ENCODE assay signal across 22 cellular contexts in genomic region chr19:38516802-38517201, GRCh38.
DNase-seq lines count a peak whose midpoint lies in the region; ATAC-seq and TF ChIP-seq lines count a peak whose summit lies in the region.
"Had no signal": no experiment of that assay in that cellular context is flagged by ENCODE, and none has a peak within 500 bp of the region (broad histone marks: within the 10 kb centered on the region; RNA-seq: fewer than 3 reads in every experiment).

No MANE protein-coding gene starts in this region.

- peaks cover 15% of the 10 kb centered on the region for H3K27me3 Mint-ChIP-seq in activated naive CD4-positive, alpha-beta T cell treated with anti-CD3 and anti-CD28 coated beads, Interleukin-2, amount 10 ng/mL, durations not matched to agents 7 days and 5 days
- no peaks in the 10 kb centered on the region for H3K27me3 Mint-ChIP-seq in activated T-helper 2 cell treated with anti-CD3 and anti-CD28 coated beads, Interferon-gamma antibody, Interleukin-2, Interleukin-4, amounts not matched to agents 10 μg/mL and 5 μg/mL and 100 μg/mL, durations not matched to agents 14 hours and 24 hours and 36 hours (ENCODE audit: low read depth)
- peaks cover 2% of the 10 kb centered on the region for H3K27me3 Mint-ChIP-seq in stimulated activated memory B cell treated with anti-CD40 and anti-IgM and Interleukin-4, amounts not matched to agents 10 μg/mL and 1 μg/mL and 100 μg/mL, for 72 hours
- H3K27me3 Mint-ChIP-seq: CD4-positive, CD25-positive, alpha-beta regulatory T cell; CD8-positive, alpha-beta memory T cell had no signal

- H3K36me3 Mint-ChIP-seq in activated naive CD4-positive, alpha-beta T cell treated with anti-CD3 and anti-CD28 coated beads, Interleukin-2, amount 10 ng/mL, durations not matched to agents 7 days and 5 days = no peaks in the 10 kb centered on the region
- no peaks in the 10 kb centered on the region for H3K36me3 Mint-ChIP-seq in activated T-helper 2 cell treated with anti-CD3 and anti-CD28 coated beads, Interferon-gamma antibody, Interleukin-2, Interleukin-4, amounts not matched to agents 10 μg/mL and 5 μg/mL and 100 μg/mL, durations not matched to agents 14 hours and 24 hours and 36 hours (ENCODE audit: low read depth)
- H3K36me3 Mint-ChIP-seq in stimulated activated memory B cell treated with anti-CD40 and anti-IgM and Interleukin-4, amounts not matched to agents 10 μg/mL and 1 μg/mL and 100 μg/mL, for 72 hours = no peaks in the 10 kb centered on the region
- H3K36me3 Mint-ChIP-seq: CD4-positive, CD25-positive, alpha-beta regulatory T cell; CD8-positive, alpha-beta memory T cell had no signal

- no peaks in the 10 kb centered on the region for H3K36me3 ChIP-seq in gastroesophageal sphincter
- H3K36me3 ChIP-seq: BE2C had no signal

- no peak for TF ChIP-seq POLR2A in gastroesophageal sphincter (IDR thresholded peaks at IDR 0.05)

- no peak overlapping the region for H3K4me3 Mint-ChIP-seq in activated naive CD4-positive, alpha-beta T cell treated with anti-CD3 and anti-CD28 coated beads, Interleukin-2, amount 10 ng/mL, durations not matched to agents 7 days and 5 days
- no peak overlapping the region for H3K4me3 Mint-ChIP-seq in activated T-helper 2 cell treated with anti-CD3 and anti-CD28 coated beads, Interferon-gamma antibody, Interleukin-2, Interleukin-4, amounts not matched to agents 10 μg/mL and 5 μg/mL and 100 μg/mL, durations not matched to agents 14 hours and 24 hours and 36 hours (ENCODE audit: low read depth)
- H3K4me3 Mint-ChIP-seq in stimulated activated memory B cell treated with anti-CD40 and anti-IgM and Interleukin-4, amounts not matched to agents 10 μg/mL and 1 μg/mL and 100 μg/mL, for 72 hours = no peak overlapping the region
- H3K4me3 Mint-ChIP-seq: CD4-positive, CD25-positive, alpha-beta regulatory T cell; CD8-positive, alpha-beta memory T cell; GM23338; HFFc6 had no signal

- peaks cover 7% of the 10 kb centered on the region for H3K27me3 ChIP-seq in gastroesophageal sphincter
- H3K27me3 ChIP-seq: BE2C had no signal

- no peaks in the 10 kb centered on the region for H3K9me3 ChIP-seq in gastroesophageal sphincter
- H3K9me3 ChIP-seq: BE2C had no signal

- H3K4me1 ChIP-seq in gastroesophageal sphincter = peaks cover 0 to 8% (median 0%) of the 10 kb centered on the region in 3 donors
- H3K4me1 ChIP-seq: BE2C had no signal

- no peak for TF ChIP-seq EP300 in gastroesophageal sphincter (IDR thresholded peaks at IDR 0.05)

- DNase-seq in activated naive CD4-positive, alpha-beta T cell treated with anti-CD3 and anti-CD28 coated beads, Interleukin-2, amount 10 ng/mL, durations not matched to agents 7 days and 5 days = no peak
- no peak for DNase-seq in activated naive CD4-positive, alpha-beta T cell treated with anti-CD3 and anti-CD28 coated beads, Interleukin-2, amount 50 U/mL, for 16 hours
- no peak for DNase-seq in activated T-helper 2 cell treated with anti-CD3 and anti-CD28 coated beads, Interferon-gamma antibody, Interleukin-2, Interleukin-4, amounts not matched to agents 10 μg/mL and 5 μg/mL and 100 μg/mL, durations not matched to agents 14 hours and 24 hours and 36 hours (ENCODE audit: low spot score)
- DNase-seq in myocyte (ENCODE audit: low read depth) = peak; percentile 45
- DNase-seq in caudate nucleus (lab: John Stamatoyannopoulos, UW) = no peak
- DNase-seq: ACHN; BE2C; C1 segment of cervical spinal cord; CD4-positive, CD25-positive, alpha-beta regulatory T cell; CD8-positive, alpha-beta memory T cell; COR-L47; DMS 273 treated with DMSO at 0.1 percent for 48 hours; DMS53; DND-41; EL; HCEC 1CT; HFFc6; IMR-90 had no signal

- H3K4me1 Mint-ChIP-seq in activated naive CD4-positive, alpha-beta T cell treated with anti-CD3 and anti-CD28 coated beads, Interleukin-2, amount 10 ng/mL, durations not matched to agents 7 days and 5 days = peaks cover 32% of the 10 kb centered on the region
- peaks cover 19% of the 10 kb centered on the region for H3K4me1 Mint-ChIP-seq in activated T-helper 2 cell treated with anti-CD3 and anti-CD28 coated beads, Interferon-gamma antibody, Interleukin-2, Interleukin-4, amounts not matched to agents 10 μg/mL and 5 μg/mL and 100 μg/mL, durations not matched to agents 14 hours and 24 hours and 36 hours (ENCODE audit: low read depth)
- peaks cover 19% of the 10 kb centered on the region for H3K4me1 Mint-ChIP-seq in stimulated activated memory B cell treated with anti-CD40 and anti-IgM and Interleukin-4, amounts not matched to agents 10 μg/mL and 1 μg/mL and 100 μg/mL, for 72 hours
- H3K4me1 Mint-ChIP-seq: GM23338 had no signal

- no peak for ATAC-seq in stimulated activated memory B cell treated with anti-CD40 and anti-IgM and Interleukin-4, amounts not matched to agents 10 μg/mL and 1 μg/mL and 100 μg/mL, for 72 hours
- no peak for ATAC-seq in gastroesophageal sphincter
- ATAC-seq: GM12878, GM23338 had no signal

- WGBS in gastroesophageal sphincter (ENCODE audit: low coverage in 1 of 2), 2 donors = 70 to 77% methylated on average over 6 of the region's 6 CpGs

- no peak overlapping the region for H3K27ac ChIP-seq in caudate nucleus (ENCODE audit: low read depth, low read length)
- no peak overlapping the region for H3K27ac ChIP-seq in gastroesophageal sphincter

- no peaks in the 10 kb centered on the region for H3K9me3 Mint-ChIP-seq in activated naive CD4-positive, alpha-beta T cell treated with anti-CD3 and anti-CD28 coated beads, Interleukin-2, amount 10 ng/mL, durations not matched to agents 7 days and 5 days
- H3K9me3 Mint-ChIP-seq in activated T-helper 2 cell treated with anti-CD3 and anti-CD28 coated beads, Interferon-gamma antibody, Interleukin-2, Interleukin-4, amounts not matched to agents 10 μg/mL and 5 μg/mL and 100 μg/mL, durations not matched to agents 14 hours and 24 hours and 36 hours = no peaks in the 10 kb centered on the region
- H3K9me3 Mint-ChIP-seq in stimulated activated memory B cell treated with anti-CD40 and anti-IgM and Interleukin-4, amounts not matched to agents 10 μg/mL and 1 μg/mL and 100 μg/mL, for 72 hours = no peaks in the 10 kb centered on the region
- H3K9me3 Mint-ChIP-seq: CD4-positive, CD25-positive, alpha-beta regulatory T cell; CD8-positive, alpha-beta memory T cell; GM23338; HFFc6 had no signal

- H3K27ac Mint-ChIP-seq in activated naive CD4-positive, alpha-beta T cell treated with anti-CD3 and anti-CD28 coated beads, Interleukin-2, amount 10 ng/mL, durations not matched to agents 7 days and 5 days = peak overlapping the region; percentile 5
- H3K27ac Mint-ChIP-seq in activated T-helper 2 cell treated with anti-CD3 and anti-CD28 coated beads, Interferon-gamma antibody, Interleukin-2, Interleukin-4, amounts not matched to agents 10 μg/mL and 5 μg/mL and 100 μg/mL, durations not matched to agents 14 hours and 24 hours and 36 hours = peak overlapping the region; percentile 21
- H3K27ac Mint-ChIP-seq in stimulated activated memory B cell treated with anti-CD40 and anti-IgM and Interleukin-4, amounts not matched to agents 10 μg/mL and 1 μg/mL and 100 μg/mL, for 72 hours = peak overlapping the region; percentile 66
- H3K27ac Mint-ChIP-seq: GM23338, HFFc6 had no signal

- CTCF ChIA-PET in activated naive CD4-positive, alpha-beta T cell treated with anti-CD3 and anti-CD28 coated beads, Interleukin-2, amount 10 ng/mL, durations not matched to agents 7 days and 5 days (lab: Charles Lee) = interaction anchor here (0.6 to 3.6 kb wide), 3 partner anchors 114 to 391 kb away, joined by 3 to 69 read pairs (median 17); partner anchors contain the start of gene FAM98C

- no peak overlapping the region for H3K4me3 ChIP-seq in gastroesophageal sphincter
- H3K4me3 ChIP-seq: GM12878, GM23338 had no signal

- intact Hi-C loops in activated T-helper 2 cell treated with anti-CD3 and anti-CD28 coated beads, Interferon-gamma antibody, Interleukin-2, Interleukin-4, amounts not matched to agents 10 μg/mL and 5 μg/mL and 100 μg/mL, durations not matched to agents 14 hours and 24 hours and 36 hours (cut with micrococcal nuclease) = loop anchor here (10.0 kb wide), 1 partner anchor 112 kb away; the partner anchor contains the start of gene FAM98C

- no peak for TF ChIP-seq CTCF in gastroesophageal sphincter (IDR thresholded peaks at IDR 0.05)

Comparison
In these comparisons a context has a peak if more than half of its experiments do, and no peak if none do; other contexts are left out.
1. H3K27ac Mint-ChIP-seq: peak in every context shown above with its lines; median percentile 66 in stimulated activated memory B cell treated with anti-CD40 and anti-IgM and Interleukin-4, amounts not matched to agents 10 μg/mL and 1 μg/mL and 100 μg/mL, for 72 hours; 21 in activated T-helper 2 cell treated with anti-CD3 and anti-CD28 coated beads, Interferon-gamma antibody, Interleukin-2, Interleukin-4, amounts not matched to agents 10 μg/mL and 5 μg/mL and 100 μg/mL, durations not matched to agents 14 hours and 24 hours and 36 hours; 5 in activated naive CD4-positive, alpha-beta T cell treated with anti-CD3 and anti-CD28 coated beads, Interleukin-2, amount 10 ng/mL, durations not matched to agents 7 days and 5 days.